Comparison of ENCODE assay signal across 22 cellular contexts in genomic region chr3:131535596-131535995, GRCh38. TPM values are rescaled to one million over a fixed set of nuclear protein-coding genes. Genes with fewer than 3 reads are reported as not detected.
DNase-seq lines count a peak whose midpoint lies in the region; ATAC-seq and TF ChIP-seq lines count a peak whose summit lies in the region.
"Had no signal": no experiment of that assay in that cellular context is flagged by ENCODE, and none has a peak within 500 bp of the region (broad histone marks: within the 10 kb centered on the region; RNA-seq: fewer than 3 reads in every experiment).

No MANE protein-coding gene starts in this region.

- no peaks in the 10 kb centered on the region for H3K9me2 ChIP-seq in PC-3 (replicated peaks; ENCODE audit: low read length)

- H3F3A ChIP-seq in PC-3 (ENCODE audit: low read length, unreplicated experiment): no peaks in the 10 kb centered on the region

- H3K4ac ChIP-seq in neuronal stem cell (ENCODE audit: low read length): no peak overlapping the region

- H3K4me2 ChIP-seq in PC-3 (ENCODE audit: low read length): peak overlapping the region; percentile 70
- H3K4me2 ChIP-seq in neuronal stem cell (ENCODE audit: insufficient read depth, low read length, poor library complexity, severe bottlenecking): no peak overlapping the region

- H3K27me3 ChIP-seq in breast epithelium: no peaks in the 10 kb centered on the region
- no peaks in the 10 kb centered on the region for H3K27me3 ChIP-seq in PC-3 (ENCODE audit: low read length)
- no peaks in the 10 kb centered on the region for H3K27me3 ChIP-seq in neuronal stem cell (ENCODE audit: control insufficient read depth in 3 of 3, insufficient read depth in 3 of 3, low read depth in 1 of 3, low read length in 3 of 3)
- H3K27me3 ChIP-seq: heart right ventricle, vagina had no signal

- H3K4me1 Mint-ChIP-seq in MCF 10A (ENCODE audit: insufficient read depth, unreplicated experiment): peaks cover 13% of the 10 kb centered on the region
- H3K4me1 Mint-ChIP-seq: CD8-positive, alpha-beta memory T cell; mesothelial cell of epicardium; neural crest cell had no signal

- no peak overlapping the region for H2BK15ac ChIP-seq in neuronal stem cell (ENCODE audit: low read length)

- intact Hi-C loops in MCF 10A (cut with micrococcal nuclease) (loop anchor here (10.0 kb wide), 1 partner anchor 481 kb away; no protein-coding TSS in a partner anchor), breast epithelium (cut with DNase I; ENCODE audit: low total_unique reads) (no loop called here), PC-3 (cut with micrococcal nuclease) (no loop called here)

- ATAC-seq in PC-3 (peak; percentile 98), esophagus mucosa (peak; percentile 61), GM19324 (IDR thresholded peaks at IDR 0.05; ENCODE audit: low FRiP score, unreplicated experiment) (no peak)
- ATAC-seq: heart right ventricle had no signal

- H3K4me3 ChIP-seq in breast epithelium (no peak overlapping the region), PC-3 (ENCODE audit: low read length) (no peak overlapping the region; the same call in 1 of the 2 replicates), neuronal stem cell (ENCODE audit: low read length in 2 of 2) (no peak overlapping the region)
- H3K4me3 ChIP-seq: coronary artery, heart right ventricle, vagina had no signal

- CTCF ChIA-PET in MCF 10A (lab: Yijun Ruan, JAX): interaction anchor here (1.4 to 2.6 kb wide), 2 partner anchors 14 to 56 kb away, joined by 3 to 6 read pairs; no protein-coding TSS in a partner anchor
- CTCF ChIA-PET in PC-3 (lab: Charles Lee): interaction anchor here (0.9 kb wide), 1 partner anchor 9 kb away, joined by 3 read pairs; no protein-coding TSS in a partner anchor

- H4K8ac ChIP-seq in neuronal stem cell (ENCODE audit: low read depth, low read length): no peak overlapping the region

- no peak overlapping the region for H3K18ac ChIP-seq in neuronal stem cell (ENCODE audit: low read length)

- H3K9me3 ChIP-seq in breast epithelium (no peaks in the 10 kb centered on the region), PC-3 (ENCODE audit: low read length) (no peaks in the 10 kb centered on the region), neuronal stem cell (replicated peaks in 1 of 2; ENCODE audit: control insufficient read depth in 2 of 2, insufficient read depth in 1 of 2, low read depth in 1 of 2, low read length in 2 of 2) (no peaks in the 10 kb centered on the region)
- H3K9me3 ChIP-seq: vagina had no signal

- H3K23ac ChIP-seq in neuronal stem cell (ENCODE audit: low read depth, low read length, poor library complexity): no peak overlapping the region

- POLR2A ChIA-PET in MCF 10A (lab: Yijun Ruan, JAX) (interaction anchor here (0.6 to 1.7 kb wide), 2 partner anchors 34 to 472 kb away, joined by 3 to 7 read pairs; no protein-coding TSS in a partner anchor), PC-3 (lab: Charles Lee; ENCODE audit: unreplicated experiment) (no interaction called here)

- H3K9ac ChIP-seq in PC-3 (ENCODE audit: low read length) (peak overlapping the region; percentile 75), neuronal stem cell (ENCODE audit: low read depth, low read length, poor library complexity) (no peak overlapping the region)

- H3K36me3 ChIP-seq in breast epithelium (no peaks in the 10 kb centered on the region), PC-3 (ENCODE audit: low read depth, low read length) (no peaks in the 10 kb centered on the region), neuronal stem cell (replicated peaks in 1 of 2; ENCODE audit: control insufficient read depth in 2 of 2, insufficient read depth in 2 of 2, low read length in 2 of 2) (no peaks in the 10 kb centered on the region)
- H3K36me3 ChIP-seq: heart right ventricle, vagina had no signal

- DNase-seq in MCF 10A (ENCODE audit: unreplicated experiment) (peak; percentile 69), breast epithelium (ENCODE audit: low spot score in 2 of 2) (no peak), PC-3 (peak; percentile 85), stromal cell of bone marrow (ENCODE audit: low read depth) (peak; percentile 71), neuronal stem cell (ENCODE audit: low spot score) (no peak)
- no peak for DNase-seq in stimulated activated CD4-positive, alpha-beta T cell treated with anti-CD3 and anti-CD28 coated beads, Interleukin-2, amount 100 ng/mL, for 24 hours
- DNase-seq: amygdala; CD8-positive, alpha-beta memory T cell; heart right ventricle; kidney; MV-4-11; NCI-H2029; NCI-H748 treated with DMSO at 0.1 percent for 48 hours; retina; RPMI8226; T-helper 1 cell had no signal

- no peak overlapping the region for H3K4me3 Mint-ChIP-seq in MCF 10A (ENCODE audit: unreplicated experiment)
- H3K4me3 Mint-ChIP-seq: CD8-positive, alpha-beta memory T cell; mesothelial cell of epicardium; neural crest cell had no signal

- H2AFZ ChIP-seq in PC-3 (ENCODE audit: low read length) (no peak overlapping the region), neuronal stem cell (ENCODE audit: low read length) (no peak overlapping the region)

- no peak overlapping the region for H2BK12ac ChIP-seq in neuronal stem cell (ENCODE audit: low read length)

- H4K20me1 ChIP-seq in PC-3 (ENCODE audit: low read length): no peaks in the 10 kb centered on the region

- no peak overlapping the region for H2AK5ac ChIP-seq in neuronal stem cell (ENCODE audit: low read depth, low read length)

- no peaks in the 10 kb centered on the region for H3K79me1 ChIP-seq in neuronal stem cell (ENCODE audit: low read depth, low read length)

- no peak overlapping the region for H4K91ac ChIP-seq in neuronal stem cell (ENCODE audit: low read depth, low read length, poor library complexity)

- H3K27ac ChIP-seq in breast epithelium (no peak overlapping the region), PC-3 (ENCODE audit: low read length) (peak overlapping the region; percentile 95), neuronal stem cell (replicated peaks; ENCODE audit: low read length) (no peak overlapping the region)
- H3K27ac ChIP-seq: coronary artery, heart right ventricle, vagina had no signal

- no peak for TF ChIP-seq POLR2A in breast epithelium (IDR thresholded peaks at IDR 0.05)

- H3K14ac ChIP-seq in neuronal stem cell (ENCODE audit: low read length): no peak overlapping the region

- no CpG with 5 or more reads among the region's 2 CpGs for WGBS in neuronal stem cell (ENCODE audit: extremely low coverage in 2 of 2, insufficient read length in 2 of 2, insufficient replicate concordance in 1 of 2), 2 donors

- H3K27me3 Mint-ChIP-seq in MCF 10A (ENCODE audit: insufficient read depth, unreplicated experiment): peaks cover 24% of the 10 kb centered on the region

- TF ChIP-seq CTCF in MCF 10A (IDR thresholded peaks at IDR 0.05; ENCODE audit: unreplicated experiment): no peak
- TF ChIP-seq CTCF in breast epithelium (IDR thresholded peaks at IDR 0.05): no peak
- no peak for TF ChIP-seq CTCF in PC-3 (conservative IDR thresholded peaks at IDR 0.05; ENCODE audit: low read depth, low read length)

- H2BK5ac ChIP-seq in neuronal stem cell (ENCODE audit: low read length): no peak overlapping the region

- no peaks in the 10 kb centered on the region for H3K9me3 Mint-ChIP-seq in MCF 10A (ENCODE audit: unreplicated experiment)
- H3K9me3 Mint-ChIP-seq: mesothelial cell of epicardium had no signal

- no peak overlapping the region for H2BK120ac ChIP-seq in neuronal stem cell (ENCODE audit: low read depth, low read length)

- H3K4me1 ChIP-seq in breast epithelium (no peaks in the 10 kb centered on the region), PC-3 (ENCODE audit: insufficient read depth, low read length) (peaks cover 20% of the 10 kb centered on the region), neuronal stem cell (ENCODE audit: control insufficient read depth in 2 of 2, insufficient read depth in 1 of 2, low read depth in 1 of 2, low read length in 2 of 2) (no peaks in the 10 kb centered on the region)
- H3K4me1 ChIP-seq: heart right ventricle, vagina had no signal

- no peaks in the 10 kb centered on the region for H3K79me2 ChIP-seq in PC-3 (ENCODE audit: low read length)

- H3K27ac Mint-ChIP-seq in MCF 10A (ENCODE audit: low read depth, unreplicated experiment): no peak overlapping the region
- H3K27ac Mint-ChIP-seq: CD8-positive, alpha-beta memory T cell; mesothelial cell of epicardium had no signal

- no peaks in the 10 kb centered on the region for H3K36me3 Mint-ChIP-seq in MCF 10A (ENCODE audit: insufficient read depth, unreplicated experiment)
- H3K36me3 Mint-ChIP-seq: CD8-positive, alpha-beta memory T cell; mesothelial cell of epicardium had no signal

- no TSS peak for BruUV-seq in MCF 10A (replicated peaks; lab: Mats Ljungman, UMichigan)
- BruUV-seq in PC-3 (replicated peaks; lab: Mats Ljungman, UMichigan): no TSS peak

RNA-seq across cellular contexts. Expression of gene MRPL3, which starts 32.8 kb away (rescaled TPM):
- 138 and 179 TPM in 2 replicates for total RNA-seq in MCF 10A (2022)
- 100 to 1,000 TPM in 1 of 3 donors, 10 to 100 TPM in 2; 79.0 to 108 (median 95.1) TPM for total RNA-seq in breast epithelium
- 229 and 233 TPM in 2 replicates for total RNA-seq in PC-3 (2014; rRNA removed)
- 65.6 TPM for total RNA-seq in esophagus mucosa
- polyA plus RNA-seq in neuronal stem cell (2013, experiment 1 of 2): 109 TPM
- 106 TPM for polyA plus RNA-seq in neuronal stem cell (2013, experiment 2 of 2)

Comparison
In these comparisons a context has a peak if more than half of its experiments do, and no peak if none do; other contexts are left out.
1. DNase-seq: peak in MCF 10A (single experiment), PC-3 (single experiment) and stromal cell of bone marrow (single experiment); none in breast epithelium (0 of 2), neuronal stem cell (single experiment) and stimulated activated CD4-positive, alpha-beta T cell treated with anti-CD3 and anti-CD28 coated beads, Interleukin-2, amount 100 ng/mL, for 24 hours (0 of 2).